ENCODE assay signal across 2 cellular contexts in genomic region chr19:11221082-11221598, GRCh38.
A peak's percentile ranks its signal among the peaks of the same experiment; 100 is the strongest.
TF ChIP-seq lines count a peak whose summit lies in the region.

No MANE protein-coding gene starts in this region.

TF ChIP-seq in K562, 482 proteins besides CTCF, POLR2A, EP300 and RAD21:
- no peak for TF ChIP-seq BDP1 (IDR thresholded peaks at IDR 0.05; ENCODE audit: insufficient read depth, insufficient read length)
- no peak for TF ChIP-seq STAG1 (CRISPR knock-in tag; IDR thresholded peaks at IDR 0.05; ENCODE audit: borderline replicate concordance)
- no peak for TF ChIP-seq TRIM24 (IDR thresholded peaks at IDR 0.05)
- TF ChIP-seq CBX3 (IDR thresholded peaks at IDR 0.05; ENCODE audit: borderline replicate concordance in 1 of 2, low read length in 2 of 2) = peak in 1 of 2 experiments; percentile 75; a peak in 1 of 3 replicates
- TF ChIP-seq ZNF584 (CRISPR knock-in tag; IDR thresholded peaks at IDR 0.05; ENCODE audit: low read depth) = no peak
- peak; percentile 72 for TF ChIP-seq TRIM28 (IDR thresholded peaks at IDR 0.05)
- no peak for TF ChIP-seq RBFOX2 (IDR thresholded peaks at IDR 0.05; ENCODE audit: low read depth, low read length)
- no peak for TF ChIP-seq ZNF407 (IDR thresholded peaks at IDR 0.05; ENCODE audit: low read depth)
- TF ChIP-seq ZNF280A (IDR thresholded peaks at IDR 0.05; ENCODE audit: low read depth, partially characterized antibody) = peak; percentile 53
- TF ChIP-seq IFI16 (CRISPR knock-in tag; IDR thresholded peaks at IDR 0.05) = no peak
- TF ChIP-seq PRPF4 (IDR thresholded peaks at IDR 0.05; ENCODE audit: insufficient read depth, low read depth, low read length, poor library complexity, severe bottlenecking) = no peak
- TF ChIP-seq BMI1 (IDR thresholded peaks at IDR 0.05; ENCODE audit: low read length) = no peak
- 0 out of 2 replicates have a peak, but pooled peaks have one; percentile 51 for TF ChIP-seq CBX5 (IDR thresholded peaks at IDR 0.05; ENCODE audit: borderline replicate concordance, low read depth)
- no peak for TF ChIP-seq NONO (IDR thresholded peaks at IDR 0.05; ENCODE audit: low read depth in 2 of 2, low read length in 1 of 2)
- no peak for TF ChIP-seq SRSF3 (IDR thresholded peaks at IDR 0.05; ENCODE audit: insufficient read depth, low read length)
- TF ChIP-seq E2F6 (IDR thresholded peaks at IDR 0.05; ENCODE audit: borderline replicate concordance in 1 of 2, extremely low read depth in 1 of 2, insufficient read depth in 1 of 2, insufficient read length in 1 of 2, low read depth in 1 of 2, low read length in 1 of 2, poor library complexity in 1 of 2, severe bottlenecking in 1 of 2) = no peak
- no peak for TF ChIP-seq CSDE1 (IDR thresholded peaks at IDR 0.05)

TF ChIP-seq in HEK293T, 16 proteins besides CTCF, POLR2A, EP300 and RAD21:
- TF ChIP-seq LEF1 (IDR thresholded peaks at IDR 0.05; ENCODE audit: borderline replicate concordance) = no peak
- no peak for TF ChIP-seq ELF4 (IDR thresholded peaks at IDR 0.05)
- no peak for TF ChIP-seq HDGF (IDR thresholded peaks at IDR 0.05; ENCODE audit: borderline replicate concordance)
- TF ChIP-seq BHLHE40 (IDR thresholded peaks at IDR 0.05; ENCODE audit: borderline replicate concordance) = no peak
- TF ChIP-seq NFRKB (IDR thresholded peaks at IDR 0.05) = no peak
- TF ChIP-seq SP1 (IDR thresholded peaks at IDR 0.05) = no peak
- no peak for TF ChIP-seq SUZ12 (IDR thresholded peaks at IDR 0.05)
- no peak for TF ChIP-seq PKNOX1 (IDR thresholded peaks at IDR 0.05)
- no peak for TF ChIP-seq L3MBTL2 (conservative IDR thresholded peaks at IDR 0.05)
- TF ChIP-seq TARDBP (IDR thresholded peaks at IDR 0.05) = no peak
